4 cellular contexts compared by ENCODE assay signal in the genomic region with DNA sequence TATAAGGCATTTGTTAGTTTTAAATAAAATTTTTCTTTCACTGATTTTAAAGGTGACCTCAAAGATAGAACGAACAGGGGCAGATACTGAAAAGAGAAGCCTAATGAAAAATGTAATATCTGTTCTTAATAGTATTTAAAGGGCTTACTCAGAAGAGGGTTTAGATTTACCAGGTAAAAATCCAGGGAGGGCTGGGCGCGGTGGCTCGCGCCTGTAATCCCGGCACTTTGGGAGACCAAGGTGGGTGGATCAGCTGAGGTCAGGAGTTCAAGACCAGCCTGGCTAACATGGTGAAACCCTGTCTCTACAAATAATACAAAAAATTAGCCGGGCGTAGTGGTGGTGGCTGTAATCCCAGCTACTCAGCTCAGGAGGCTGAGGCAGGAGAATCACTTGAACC.
"Had no signal": no experiment of that assay in that cellular context is flagged by ENCODE, and none has a peak within 500 bp of the region (broad histone marks: within the 10 kb centered on the region; RNA-seq: fewer than 3 reads in every experiment).

No MANE protein-coding gene starts in this region.

- H3K27ac ChIP-seq: HL-60 had no signal

- DNase-seq: IMR-90, KBM-7 had no signal

- H3K4me3 ChIP-seq: K562 had no signal
